14 cellular contexts compared by ENCODE assay signal in the genomic region with DNA sequence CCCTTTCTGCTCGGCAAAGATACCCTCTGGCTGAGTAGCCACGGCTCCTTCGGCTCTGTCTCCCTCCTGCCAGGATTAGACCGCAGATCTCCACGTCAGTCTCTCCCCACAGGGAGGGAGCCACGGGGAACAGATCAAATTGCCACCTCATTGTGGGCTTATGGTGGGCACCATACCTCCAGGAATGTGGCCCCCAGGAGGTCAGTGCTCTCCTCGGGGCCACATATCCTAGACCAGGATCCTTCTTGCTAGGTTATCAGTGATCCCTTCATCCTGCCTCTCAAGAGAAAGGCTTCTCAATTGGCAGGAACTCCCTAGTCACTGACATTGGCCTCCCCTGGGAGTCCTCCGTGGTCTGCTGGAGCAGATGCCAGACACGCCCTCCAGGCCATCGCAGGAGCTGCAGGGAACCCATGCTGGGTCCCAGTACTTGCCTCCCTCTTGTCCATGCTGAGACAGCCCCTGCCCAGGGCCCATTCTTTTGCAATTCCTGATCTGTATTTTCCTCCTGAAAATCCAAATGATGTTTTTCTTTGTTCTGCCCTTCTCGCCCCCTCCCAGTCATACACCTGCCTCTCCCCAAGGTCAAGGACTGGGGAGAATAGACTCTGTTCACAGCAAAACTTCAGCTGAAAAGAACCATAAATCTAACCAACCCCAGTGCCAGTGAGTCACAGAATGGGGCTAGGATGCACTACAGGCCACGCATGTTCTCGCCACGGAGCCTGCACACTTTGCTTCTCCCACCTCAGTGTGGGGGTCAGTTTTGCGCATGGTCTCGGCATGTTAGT. TPM values are rescaled to one million over a fixed set of nuclear protein-coding genes. Genes with fewer than 3 reads are reported as not detected.
DNase-seq lines count a peak whose midpoint lies in the region; ATAC-seq lines count a peak whose summit lies in the region.
"Had no signal": no experiment of that assay in that cellular context is flagged by ENCODE, and none has a peak within 500 bp of the region (broad histone marks: within the 10 kb centered on the region; RNA-seq: fewer than 3 reads in every experiment).

No MANE protein-coding gene starts in this region.

- H3K9ac ChIP-seq in BLaER1 (no peak overlapping the region), GM23248 (no peak overlapping the region), Karpas-422 (ENCODE audit: low read length) (no peak overlapping the region)

- ATAC-seq in HG02623 (IDR thresholded peaks at IDR 0.05; ENCODE audit: unreplicated experiment): no peak
- no peak for ATAC-seq in GM21786 (IDR thresholded peaks at IDR 0.05; ENCODE audit: unreplicated experiment)
- ATAC-seq in stimulated activated memory B cell treated with anti-CD40 and anti-IgM and Interleukin-4, amounts not matched to agents 10 μg/mL and 1 μg/mL and 100 μg/mL, for 72 hours: no peak
- ATAC-seq: activated CD8-positive, alpha-beta T cell treated with anti-CD3 and anti-CD28 coated beads for 36 hours; gastrocnemius medialis had no signal

- peaks cover 30% of the 10 kb centered on the region for H3K4me1 ChIP-seq in BLaER1
- H3K4me1 ChIP-seq in GM23248 (ENCODE audit: insufficient read depth): no peaks in the 10 kb centered on the region
- no peaks in the 10 kb centered on the region for H3K4me1 ChIP-seq in Karpas-422 (ENCODE audit: low read length)

- H4K20me1 ChIP-seq in BLaER1: peaks cover 10% of the 10 kb centered on the region; the same call in 1 of the 2 replicates
- no peaks in the 10 kb centered on the region for H4K20me1 ChIP-seq in GM23248 (ENCODE audit: insufficient read depth)
- H4K20me1 ChIP-seq in Karpas-422 (ENCODE audit: insufficient read depth, low read depth, low read length): no peaks in the 10 kb centered on the region

- no peak overlapping the region for H2AFZ ChIP-seq in GM23248
- no peak overlapping the region for H2AFZ ChIP-seq in Karpas-422 (ENCODE audit: low read length)

- H3K27ac Mint-ChIP-seq in stimulated activated memory B cell treated with anti-CD40 and anti-IgM and Interleukin-4, amounts not matched to agents 10 μg/mL and 1 μg/mL and 100 μg/mL, for 72 hours: no peak overlapping the region
- H3K27ac Mint-ChIP-seq: activated CD8-positive, alpha-beta T cell treated with anti-CD3 and anti-CD28 coated beads for 36 hours; activated naive CD4-positive, alpha-beta T cell treated with anti-CD3 and anti-CD28 coated beads, Interleukin-2, amount 50 U/mL, for 24 hours had no signal

- no peaks in the 10 kb centered on the region for H3F3A ChIP-seq in GM23248 (ENCODE audit: insufficient read depth)

- H3K4me3 Mint-ChIP-seq in stimulated activated memory B cell treated with anti-CD40 and anti-IgM and Interleukin-4, amounts not matched to agents 10 μg/mL and 1 μg/mL and 100 μg/mL, for 72 hours: no peak overlapping the region
- H3K4me3 Mint-ChIP-seq: activated CD8-positive, alpha-beta T cell treated with anti-CD3 and anti-CD28 coated beads for 36 hours; activated naive CD4-positive, alpha-beta T cell treated with anti-CD3 and anti-CD28 coated beads, Interleukin-2, amount 50 U/mL, for 24 hours had no signal

- DNase-seq in GM23248: peak; percentile 14
- peak; percentile 53 for DNase-seq in NCI-H524 treated with DMSO at 0.1 percent for 48 hours (lab: John Stamatoyannopoulos, UW)
- DNase-seq in iPS-NIHi11 (ENCODE audit: low spot score): peak; percentile 64
- DNase-seq in Karpas-422: no peak
- DNase-seq: activated CD8-positive, alpha-beta T cell treated with anti-CD3 and anti-CD28 coated beads for 36 hours; NCI-H2029; testis had no signal

- in situ Hi-C loops in GM23248 (cut with MboI): loop anchor here (5.0 kb wide), 1 partner anchor 38 kb away; no protein-coding TSS in a partner anchor

- no peaks in the 10 kb centered on the region for H3K79me2 ChIP-seq in GM23248 (ENCODE audit: insufficient read depth)
- no peaks in the 10 kb centered on the region for H3K79me2 ChIP-seq in Karpas-422 (ENCODE audit: low read length)

- H3K27ac ChIP-seq in BLaER1: no peak overlapping the region
- no peak overlapping the region for H3K27ac ChIP-seq in GM23248
- no peak overlapping the region for H3K27ac ChIP-seq in Karpas-422 (ENCODE audit: low read length)
- H3K27ac ChIP-seq: testis had no signal

- no peak overlapping the region for H3K4me3 ChIP-seq in BLaER1
- no peak overlapping the region for H3K4me3 ChIP-seq in GM23248
- H3K4me3 ChIP-seq in Karpas-422 (ENCODE audit: low read length): no peak overlapping the region
- H3K4me3 ChIP-seq: gastrocnemius medialis, testis had no signal

- no peaks in the 10 kb centered on the region for H3K36me3 Mint-ChIP-seq in stimulated activated memory B cell treated with anti-CD40 and anti-IgM and Interleukin-4, amounts not matched to agents 10 μg/mL and 1 μg/mL and 100 μg/mL, for 72 hours
- H3K36me3 Mint-ChIP-seq: activated naive CD4-positive, alpha-beta T cell treated with anti-CD3 and anti-CD28 coated beads, Interleukin-2, amount 50 U/mL, for 24 hours had no signal

- no peaks in the 10 kb centered on the region for H3K9me3 Mint-ChIP-seq in stimulated activated memory B cell treated with anti-CD40 and anti-IgM and Interleukin-4, amounts not matched to agents 10 μg/mL and 1 μg/mL and 100 μg/mL, for 72 hours
- H3K9me3 Mint-ChIP-seq: activated CD8-positive, alpha-beta T cell treated with anti-CD3 and anti-CD28 coated beads for 36 hours; activated naive CD4-positive, alpha-beta T cell treated with anti-CD3 and anti-CD28 coated beads, Interleukin-2, amount 50 U/mL, for 24 hours had no signal

- 73 to 75% methylated on average over 15 to 16 of the region's 16 CpGs for WGBS in GM23248 (ENCODE audit: low coverage in 1 of 2, low lambda C conversion rate in 2 of 2, missing lambda C conversion rate in 2 of 2), 2 experiments

- H3K4me1 Mint-ChIP-seq in stimulated activated memory B cell treated with anti-CD40 and anti-IgM and Interleukin-4, amounts not matched to agents 10 μg/mL and 1 μg/mL and 100 μg/mL, for 72 hours: no peaks in the 10 kb centered on the region
- H3K4me1 Mint-ChIP-seq: activated naive CD4-positive, alpha-beta T cell treated with anti-CD3 and anti-CD28 coated beads, Interleukin-2, amount 50 U/mL, for 24 hours had no signal

- H3K27me3 ChIP-seq in BLaER1 (peaks cover 15% of the 10 kb centered on the region), GM23248 (replicated peaks; ENCODE audit: insufficient read depth) (no peaks in the 10 kb centered on the region), Karpas-422 (ENCODE audit: low read length) (no peaks in the 10 kb centered on the region)
- H3K27me3 ChIP-seq: gastrocnemius medialis, testis had no signal

- H3K36me3 ChIP-seq in BLaER1: no peaks in the 10 kb centered on the region
- no peaks in the 10 kb centered on the region for H3K36me3 ChIP-seq in GM23248 (ENCODE audit: low read depth)
- no peaks in the 10 kb centered on the region for H3K36me3 ChIP-seq in Karpas-422 (ENCODE audit: insufficient read depth, low read length)

- no peaks in the 10 kb centered on the region for H3K9me3 ChIP-seq in BLaER1
- H3K9me3 ChIP-seq in GM23248 (ENCODE audit: low read depth): no peaks in the 10 kb centered on the region
- no peaks in the 10 kb centered on the region for H3K9me3 ChIP-seq in Karpas-422 (ENCODE audit: low read length)
- H3K9me3 ChIP-seq: gastrocnemius medialis, testis had no signal

- H3K27me3 Mint-ChIP-seq in stimulated activated memory B cell treated with anti-CD40 and anti-IgM and Interleukin-4, amounts not matched to agents 10 μg/mL and 1 μg/mL and 100 μg/mL, for 72 hours: peaks cover 66% of the 10 kb centered on the region

- H3K4me2 ChIP-seq in BLaER1: peak overlapping the region; percentile 55
- H3K4me2 ChIP-seq in GM23248 (ENCODE audit: unreplicated experiment): no peak overlapping the region
- H3K4me2 ChIP-seq in Karpas-422 (ENCODE audit: low read depth, low read length, poor library complexity, severe bottlenecking): no peak overlapping the region

- H3K9me2 ChIP-seq in GM23248 (ENCODE audit: insufficient read depth) (no peaks in the 10 kb centered on the region), Karpas-422 (replicated peaks; ENCODE audit: insufficient read depth, low read length) (no peaks in the 10 kb centered on the region)

RNA-seq across cellular contexts. Expression of a gene that starts 31.6 kb away (rescaled TPM):
- total RNA-seq in GM23248 (2014; rRNA removed; shearing (Covaris generic)): not detected in 2 replicates
- 0.35 TPM in 1 of 2 replicates, not detected in the other for polyA plus RNA-seq in GM23248 (2016; fragmentation: Nextera tagmentation; extraction: Ambion mirVana)
- total RNA-seq in Karpas-422 (2014; rRNA removed; shearing (Covaris generic); ENCODE audit: low replicate concordance): 14.1 and 16.0 TPM in 2 replicates
- total RNA-seq: activated CD8-positive, alpha-beta T cell treated with anti-CD3 and anti-CD28 coated beads for 36 hours had no signal

RNA-seq across cellular contexts. Expression of a gene that starts 35.1 kb away (rescaled TPM):
- not detected in 2 replicates for total RNA-seq in GM23248 (2014; rRNA removed; shearing (Covaris generic))
- not detected in 2 replicates for polyA plus RNA-seq in GM23248 (2016; fragmentation: Nextera tagmentation; extraction: Ambion mirVana)
- not detected in 2 replicates for total RNA-seq in Karpas-422 (2014; rRNA removed; shearing (Covaris generic); ENCODE audit: low replicate concordance)
- total RNA-seq: activated CD8-positive, alpha-beta T cell treated with anti-CD3 and anti-CD28 coated beads for 36 hours; dermis microvascular lymphatic vessel endothelial cell had no signal

RNA-seq across cellular contexts. Expression of a gene that starts 57.5 kb away (rescaled TPM):
- total RNA-seq in GM23248 (2014; rRNA removed; shearing (Covaris generic)): 16.9 and 28.7 TPM in 2 replicates
- polyA plus RNA-seq in GM23248 (2016; fragmentation: Nextera tagmentation; extraction: Ambion mirVana): 21.0 and 25.0 TPM in 2 replicates
- total RNA-seq in Karpas-422 (2014; rRNA removed; shearing (Covaris generic); ENCODE audit: low replicate concordance): 40.3 and 62.0 TPM in 2 replicates

Comparison
In these comparisons a context has a peak if more than half of its experiments do, and no peak if none do; other contexts are left out.
1. RNA of a gene that starts 31.6 kb away (total RNA-seq): 14.1 to 16.0 TPM in Karpas-422; not detected in GM23248; every median in the first group is over 10 times any median in the second.